In genomic region chr20:32554965-32555289, GRCh38 we compare ENCODE assay signal across 20 cellular contexts. TPM values are rescaled to one million over a fixed set of nuclear protein-coding genes. Genes with fewer than 3 reads are reported as not detected.
DNase-seq lines count a peak whose midpoint lies in the region; ATAC-seq lines count a peak whose summit lies in the region.
"Had no signal": no experiment of that assay in that cellular context is flagged by ENCODE, and none has a peak within 500 bp of the region (broad histone marks: within the 10 kb centered on the region; RNA-seq: fewer than 3 reads in every experiment).

No MANE protein-coding gene starts in this region.

- H3K4me3 Mint-ChIP-seq in CD4-positive, alpha-beta memory T cell, result peak overlapping the region in 3 of 8 donors; percentile 3 to 56 (median 32)
- H3K4me3 Mint-ChIP-seq in activated naive CD8-positive, alpha-beta T cell, result no peak overlapping the region
- H3K4me3 Mint-ChIP-seq in naive thymus-derived CD4-positive, alpha-beta T cell, result peak overlapping the region in 8 of 10 donors; percentile 1 to 76 (median 26)
- H3K4me3 Mint-ChIP-seq: type B pancreatic cell had no signal

- intact Hi-C loops in CD4-positive, alpha-beta memory T cell (cut with micrococcal nuclease), result no loop called here
- intact Hi-C loops in naive thymus-derived CD4-positive, alpha-beta T cell (cut with micrococcal nuclease), result no loop called here

- H3K9me3 Mint-ChIP-seq in CD4-positive, alpha-beta memory T cell, result no peaks in the 10 kb centered on the region
- no peaks in the 10 kb centered on the region for H3K9me3 Mint-ChIP-seq in activated naive CD8-positive, alpha-beta T cell (ENCODE audit: low read depth)
- no peaks in the 10 kb centered on the region for H3K9me3 Mint-ChIP-seq in naive thymus-derived CD4-positive, alpha-beta T cell

- H3K4me2 ChIP-seq in BLaER1 treated with 17β-estradiol and CSF1 and Interleukin-3, amounts not matched to agents 10 nM and 100 nM, result peak overlapping the region; percentile 65 to 85 (median 78)

- H3K9me3 ChIP-seq in BLaER1 treated with 17β-estradiol and CSF1 and Interleukin-3, amounts not matched to agents 10 nM and 100 nM (replicated peaks in 1 of 11), result peaks cover 4 to 15% (median 10%) of the 10 kb centered on the region in 11 experiments; a peak in 18 of 22 replicates
- H3K9me3 ChIP-seq in CD4-positive, alpha-beta memory T cell (ENCODE audit: control insufficient read depth in 1 of 2, low read length in 2 of 2), result no peaks in the 10 kb centered on the region
- no peaks in the 10 kb centered on the region for H3K9me3 ChIP-seq in naive thymus-derived CD4-positive, alpha-beta T cell (ENCODE audit: control insufficient read depth in 2 of 3, low read length in 3 of 3)

- peak overlapping the region; percentile 42 to 91 (median 84) for H3K27ac Mint-ChIP-seq in CD4-positive, alpha-beta memory T cell
- H3K27ac Mint-ChIP-seq in activated naive CD8-positive, alpha-beta T cell, result peak overlapping the region; percentile 67
- H3K27ac Mint-ChIP-seq in naive thymus-derived CD4-positive, alpha-beta T cell, result peak overlapping the region in 8 of 9 donors; percentile 83 to 94 (median 88)
- H3K27ac Mint-ChIP-seq: type B pancreatic cell had no signal

- peak overlapping the region in 9 of 11 experiments; percentile 28 to 72 (median 54); a peak in 17 of 22 replicates for H3K27ac ChIP-seq in BLaER1 treated with 17β-estradiol and CSF1 and Interleukin-3, amounts not matched to agents 10 nM and 100 nM
- no peak overlapping the region for H3K27ac ChIP-seq in CD4-positive, alpha-beta memory T cell (ENCODE audit: low read depth, low read length)
- H3K27ac ChIP-seq in naive thymus-derived CD4-positive, alpha-beta T cell (ENCODE audit: low read depth, low read length), result peak overlapping the region; percentile 45
- H3K27ac ChIP-seq: adrenal gland, brain microvascular endothelial cell, WERI-Rb-1 had no signal

- peaks cover 13 to 15% of the 10 kb centered on the region in 2 donors for H3K36me3 Mint-ChIP-seq in CD4-positive, alpha-beta memory T cell
- H3K36me3 Mint-ChIP-seq in activated naive CD8-positive, alpha-beta T cell, result no peaks in the 10 kb centered on the region
- H3K36me3 Mint-ChIP-seq in naive thymus-derived CD4-positive, alpha-beta T cell, result peaks cover 4 to 26% (median 9%) of the 10 kb centered on the region in 5 donors
- H3K36me3 Mint-ChIP-seq: type B pancreatic cell had no signal

- H3K36me3 ChIP-seq in BLaER1 treated with 17β-estradiol and CSF1 and Interleukin-3, amounts not matched to agents 10 nM and 100 nM, result peaks cover 0 to 5% (median 0%) of the 10 kb centered on the region in 11 experiments; a peak in 4 of 22 replicates
- H3K36me3 ChIP-seq in CD4-positive, alpha-beta memory T cell (ENCODE audit: insufficient read depth, low read length), result no peaks in the 10 kb centered on the region
- peaks cover 0 to 21% (median 0%) of the 10 kb centered on the region in 3 experiments for H3K36me3 ChIP-seq in naive thymus-derived CD4-positive, alpha-beta T cell (ENCODE audit: control insufficient read depth in 2 of 3, insufficient read depth in 3 of 3, low read length in 3 of 3)
- H3K36me3 ChIP-seq: adrenal gland, brain microvascular endothelial cell had no signal

- no peaks in the 10 kb centered on the region for H3K27me3 ChIP-seq in BLaER1 treated with 17β-estradiol and CSF1 and Interleukin-3, amounts not matched to agents 10 nM and 100 nM
- H3K27me3 ChIP-seq in CD4-positive, alpha-beta memory T cell (ENCODE audit: insufficient read depth, low read length), result no peaks in the 10 kb centered on the region
- H3K27me3 ChIP-seq in naive thymus-derived CD4-positive, alpha-beta T cell (ENCODE audit: control insufficient read depth in 2 of 2, insufficient read depth in 2 of 2, low read length in 2 of 2), result no peaks in the 10 kb centered on the region
- H3K27me3 ChIP-seq: adrenal gland, brain microvascular endothelial cell had no signal

- DNase-seq in CD4-positive, alpha-beta memory T cell, result no peak
- DNase-seq in naive thymus-derived CD4-positive, alpha-beta T cell, result no peak
- DNase-seq in T-helper 9 cell, result no peak
- no peak for DNase-seq in COR-L47 (lab: John Stamatoyannopoulos, UW)
- DNase-seq: activated CD4-positive, alpha-beta T cell treated with anti-CD3 and anti-CD28 coated beads, Interleukin-2, amount 50 U/mL, for 4 hours; adrenal gland; AML-193; kidney glomerular epithelial cell; NCI-H1436 treated with DMSO at 0.1 percent for 48 hours; NCI-H524; RPMI8226; stimulated activated CD4-positive, alpha-beta T cell treated with anti-CD3 and anti-CD28 coated beads, Interleukin-4, amount 100 ng/mL, for 24 hours; WERI-Rb-1 had no signal

- ATAC-seq in naive thymus-derived CD4-positive, alpha-beta T cell, result no peak
- ATAC-seq in HG03025 (IDR thresholded peaks at IDR 0.05; ENCODE audit: low FRiP score, unreplicated experiment), result no peak
- no peak for ATAC-seq in HG03097 (IDR thresholded peaks at IDR 0.05; ENCODE audit: low FRiP score, unreplicated experiment)

- CTCF ChIA-PET in CD4-positive, alpha-beta memory T cell (lab: Charles Lee; ENCODE audit: partially characterized antibody), result interaction anchor here (1.2 to 5.1 kb wide), 2 partner anchors 15 to 33 kb away, joined by 3 to 22 read pairs; no protein-coding TSS in a partner anchor
- CTCF ChIA-PET in naive thymus-derived CD4-positive, alpha-beta T cell (lab: Charles Lee), result interaction anchor here (1.3 kb wide), 1 partner anchor 13 kb away, joined by 4 read pairs; no protein-coding TSS in a partner anchor

- no peak overlapping the region for H3K4me3 ChIP-seq in BLaER1 treated with 17β-estradiol and CSF1 and Interleukin-3, amounts not matched to agents 10 nM and 100 nM
- no peak overlapping the region for H3K4me3 ChIP-seq in CD4-positive, alpha-beta memory T cell (ENCODE audit: low read length in 2 of 2)
- H3K4me3 ChIP-seq in naive thymus-derived CD4-positive, alpha-beta T cell (ENCODE audit: low read length), result no peak overlapping the region
- H3K4me3 ChIP-seq: adrenal gland, K562 had no signal

- peaks cover 37 to 69% (median 61%) of the 10 kb centered on the region in 4 donors for H3K4me1 Mint-ChIP-seq in CD4-positive, alpha-beta memory T cell
- peaks cover 58% of the 10 kb centered on the region for H3K4me1 Mint-ChIP-seq in activated naive CD8-positive, alpha-beta T cell (ENCODE audit: low read depth)
- peaks cover 27 to 81% (median 69%) of the 10 kb centered on the region in 7 donors for H3K4me1 Mint-ChIP-seq in naive thymus-derived CD4-positive, alpha-beta T cell

- peaks cover 0 to 63% (median 15%) of the 10 kb centered on the region in 11 experiments; a peak in 13 of 22 replicates for H4K20me1 ChIP-seq in BLaER1 treated with 17β-estradiol and CSF1 and Interleukin-3, amounts not matched to agents 10 nM and 100 nM

- POLR2A ChIA-PET in CD4-positive, alpha-beta memory T cell (lab: Charles Lee; ENCODE audit: partially characterized antibody), result interaction anchor here (0.6 to 2.5 kb wide), 7 partner anchors 13 to 33 kb away, joined by 3 to 9 read pairs (median 5); partner anchors contain the start of gene NOL4L
- POLR2A ChIA-PET in naive thymus-derived CD4-positive, alpha-beta T cell (lab: Charles Lee), result interaction anchor here (0.6 to 1.5 kb wide), 7 partner anchors 9 to 192 kb away, joined by 3 to 8 read pairs (median 3); no protein-coding TSS in a partner anchor

- H3K9ac ChIP-seq in BLaER1 treated with 17β-estradiol and CSF1 and Interleukin-3, amounts not matched to agents 10 nM and 100 nM, result peak overlapping the region in 4 of 11 experiments; percentile 3 to 53 (median 20); a peak in 3 of 22 replicates

- no peaks in the 10 kb centered on the region for H3K27me3 Mint-ChIP-seq in CD4-positive, alpha-beta memory T cell
- H3K27me3 Mint-ChIP-seq in activated naive CD8-positive, alpha-beta T cell, result no peaks in the 10 kb centered on the region
- H3K27me3 Mint-ChIP-seq in naive thymus-derived CD4-positive, alpha-beta T cell, result no peaks in the 10 kb centered on the region

- H3K4me1 ChIP-seq in BLaER1 treated with 17β-estradiol and CSF1 and Interleukin-3, amounts not matched to agents 10 nM and 100 nM, result peaks cover 50 to 73% (median 62%) of the 10 kb centered on the region in 10 experiments
- peaks cover 44% of the 10 kb centered on the region for H3K4me1 ChIP-seq in CD4-positive, alpha-beta memory T cell (ENCODE audit: insufficient read depth, low read length)
- H3K4me1 ChIP-seq in naive thymus-derived CD4-positive, alpha-beta T cell (ENCODE audit: control insufficient read depth in 2 of 2, insufficient read depth in 2 of 2, low read length in 2 of 2), result peaks cover 0 to 29% of the 10 kb centered on the region in 2 donors

RNA-seq across cellular contexts. Expression of gene NOL4L, which starts 30.2 kb away (rescaled TPM):
- 10 to 100 TPM; 71.0 to 74.2 TPM for total RNA-seq in CD4-positive, alpha-beta memory T cell
- polyA plus RNA-seq in CD4-positive, alpha-beta memory T cell, result 10 to 100 TPM in 1 of 2 donors, 1 to 10 TPM in 1; 7.0 to 23.9 TPM
- total RNA-seq in naive thymus-derived CD4-positive, alpha-beta T cell, result 10 to 100 TPM; 29.4 to 81.9 (median 74.6) TPM
- polyA plus RNA-seq in naive thymus-derived CD4-positive, alpha-beta T cell, result 10 to 100 TPM; 17.3 to 23.5 TPM
